In the genomic region with DNA sequence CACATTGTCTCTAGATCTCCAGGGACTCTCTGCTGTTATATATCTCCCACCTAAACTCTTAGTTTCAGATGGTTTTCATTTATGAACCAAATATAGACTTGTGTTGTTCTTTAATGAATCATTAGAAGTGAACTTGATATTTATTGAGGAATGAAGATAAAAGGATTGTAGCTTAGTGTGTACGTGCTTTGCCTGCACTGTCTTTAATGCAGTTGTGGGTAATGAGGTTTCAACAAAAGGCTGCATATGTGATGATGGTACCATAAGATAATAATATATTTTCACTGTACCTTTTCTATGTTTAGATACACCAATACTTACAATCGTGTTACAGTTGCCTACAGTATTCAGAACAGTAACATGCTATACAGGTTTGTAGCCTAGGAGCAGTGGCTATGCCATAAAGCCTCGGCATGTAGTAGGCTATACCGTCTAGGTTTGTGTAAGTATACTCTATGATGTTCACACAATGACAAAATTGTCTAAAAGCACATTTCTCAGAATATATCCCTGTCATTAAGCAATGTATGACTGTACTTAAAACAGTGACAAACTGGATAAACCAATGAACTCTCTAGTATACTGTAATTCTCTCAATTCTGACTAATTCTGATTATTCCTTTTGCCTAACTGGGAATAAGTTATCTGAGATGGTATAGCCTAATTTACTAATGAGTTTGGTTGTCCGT, we compare ENCODE assay signal across 20 cellular contexts. TPM values are rescaled to one million over a fixed set of nuclear protein-coding genes. Genes with fewer than 3 reads are reported as not detected.
DNase-seq lines count a peak whose midpoint lies in the region; ATAC-seq and TF ChIP-seq lines count a peak whose summit lies in the region.
"Had no signal": no experiment of that assay in that cellular context is flagged by ENCODE, and none has a peak within 500 bp of the region (broad histone marks: within the 10 kb centered on the region; RNA-seq: fewer than 3 reads in every experiment).

No MANE protein-coding gene starts in this region.

- POLR2A ChIA-PET in activated CD4-positive, alpha-beta T cell treated with anti-CD3 and anti-CD28 coated beads for 36 hours (lab: Charles Lee), result interaction anchor here (0.7 kb wide), 1 partner anchor 77 kb away, joined by 3 read pairs; no protein-coding TSS in a partner anchor

- no peak overlapping the region for H3K4me2 ChIP-seq in Karpas-422 (ENCODE audit: low read depth, low read length, poor library complexity, severe bottlenecking)

- peaks cover 91% of the 10 kb centered on the region for H3K79me2 ChIP-seq in Karpas-422 (ENCODE audit: low read length)

- H3K4me1 ChIP-seq in Karpas-422 (ENCODE audit: low read length) (peaks cover 45% of the 10 kb centered on the region), gastrocnemius medialis (peaks cover 76 to 78% of the 10 kb centered on the region in 2 donors)

- H3K36me3 ChIP-seq in Karpas-422 (ENCODE audit: insufficient read depth, low read length), result no peaks in the 10 kb centered on the region
- H3K36me3 ChIP-seq in gastrocnemius medialis, result peaks cover 0 to 11% of the 10 kb centered on the region in 2 donors

- H3K27ac ChIP-seq in Karpas-422 (ENCODE audit: low read length), result peak overlapping the region; percentile 8
- peak overlapping the region; percentile 41 to 67 (median 50) for H3K27ac ChIP-seq in gastrocnemius medialis

- no peak for DNase-seq in activated CD4-positive, alpha-beta T cell treated with anti-CD3 and anti-CD28 coated beads for 36 hours
- DNase-seq in activated CD4-positive, alpha-beta T cell treated with anti-CD3 and anti-CD28 coated beads, Interleukin-2, amount 50 U/mL, for 4 hours, result no peak
- no peak for DNase-seq in Karpas-422
- DNase-seq in effector memory CD8-positive, alpha-beta T cell, result no peak
- no peak for DNase-seq in gastrocnemius medialis
- DNase-seq in head of caudate nucleus, result no peak
- DNase-seq in activated effector memory CD4-positive, alpha-beta T cell treated with anti-CD3 and anti-CD28 coated beads, Interleukin-2, amount 50 U/mL, for 16 hours, result no peak
- DNase-seq: activated CD4-positive, alpha-beta T cell treated with anti-CD3 and anti-CD28 coated beads, Interleukin-2, amount 10 ng/mL, durations not matched to agents 24 days and 14 days; activated gamma-delta T cell; AML-193; islet precursor cell; MM.1S; mucosa of descending colon; NCI-H2107; NCI-H446 treated with DMSO at 0.1 percent for 48 hours; SHP77 had no signal

- H3K9me3 ChIP-seq in Karpas-422 (ENCODE audit: low read length) (no peaks in the 10 kb centered on the region), gastrocnemius medialis (no peaks in the 10 kb centered on the region)
- H3K9me3 ChIP-seq: esophagus muscularis mucosa, gastroesophageal sphincter, mucosa of descending colon had no signal

- H3K9me3 Mint-ChIP-seq in activated CD4-positive, alpha-beta T cell treated with anti-CD3 and anti-CD28 coated beads for 36 hours (ENCODE audit: low read depth), result no peaks in the 10 kb centered on the region
- no peaks in the 10 kb centered on the region for H3K9me3 Mint-ChIP-seq in effector memory CD8-positive, alpha-beta T cell
- H3K9me3 Mint-ChIP-seq: activated CD4-positive, alpha-beta T cell treated with anti-CD3 and anti-CD28 coated beads, Interleukin-2, amount 10 ng/mL, durations not matched to agents 24 days and 14 days; brain had no signal

- no peak overlapping the region for H3K4me3 Mint-ChIP-seq in activated CD4-positive, alpha-beta T cell treated with anti-CD3 and anti-CD28 coated beads for 36 hours
- H3K4me3 Mint-ChIP-seq in effector memory CD8-positive, alpha-beta T cell, result no peak overlapping the region
- H3K4me3 Mint-ChIP-seq: activated CD4-positive, alpha-beta T cell treated with anti-CD3 and anti-CD28 coated beads, Interleukin-2, amount 10 ng/mL, durations not matched to agents 24 days and 14 days had no signal

- H3K4me3 ChIP-seq in Karpas-422 (ENCODE audit: low read length), result no peak overlapping the region
- H3K4me3 ChIP-seq in gastrocnemius medialis, result no peak overlapping the region
- H3K4me3 ChIP-seq: esophagus muscularis mucosa, gastroesophageal sphincter, mucosa of descending colon had no signal

- no peaks in the 10 kb centered on the region for H3K27me3 ChIP-seq in Karpas-422 (ENCODE audit: low read length)
- H3K27me3 ChIP-seq in gastrocnemius medialis, result no peaks in the 10 kb centered on the region
- H3K27me3 ChIP-seq: esophagus muscularis mucosa, gastroesophageal sphincter had no signal

- H3K27ac Mint-ChIP-seq in activated CD4-positive, alpha-beta T cell treated with anti-CD3 and anti-CD28 coated beads for 36 hours, result peak overlapping the region; percentile 63
- H3K27ac Mint-ChIP-seq in effector memory CD8-positive, alpha-beta T cell, result peak overlapping the region; percentile 12 to 35
- H3K27ac Mint-ChIP-seq: activated CD4-positive, alpha-beta T cell treated with anti-CD3 and anti-CD28 coated beads, Interleukin-2, amount 10 ng/mL, durations not matched to agents 24 days and 14 days had no signal

- ATAC-seq in activated CD4-positive, alpha-beta T cell treated with anti-CD3 and anti-CD28 coated beads for 36 hours, result peak; percentile 73
- no peak for ATAC-seq in effector memory CD8-positive, alpha-beta T cell (replicated peaks)
- ATAC-seq in gastrocnemius medialis (no peak), GM21447 (IDR thresholded peaks at IDR 0.05; ENCODE audit: unreplicated experiment) (no peak)
- ATAC-seq: gastroesophageal sphincter, mucosa of descending colon had no signal

- no peak for TF ChIP-seq CTCF in gastrocnemius medialis (IDR thresholded peaks at IDR 0.05 in 4 of 5, conservative IDR thresholded peaks at IDR 0.05 in 1 of 5)

- peaks cover 3% of the 10 kb centered on the region for H3K36me3 Mint-ChIP-seq in activated CD4-positive, alpha-beta T cell treated with anti-CD3 and anti-CD28 coated beads for 36 hours (ENCODE audit: low read depth)
- H3K36me3 Mint-ChIP-seq in effector memory CD8-positive, alpha-beta T cell (ENCODE audit: insufficient read depth), result peaks cover 15% of the 10 kb centered on the region

- in situ Hi-C loops in gastrocnemius medialis (cut with MboI; ENCODE audit: low sequenced_read_pairs in 4 of 4), result no loop called here

- H3K9me2 ChIP-seq in Karpas-422 (replicated peaks; ENCODE audit: insufficient read depth, low read length), result no peaks in the 10 kb centered on the region

- CTCF ChIA-PET in activated CD4-positive, alpha-beta T cell treated with anti-CD3 and anti-CD28 coated beads for 36 hours (lab: Charles Lee), result interaction anchor here (0.8 to 1.5 kb wide), 4 partner anchors 9 to 63 kb away, joined by 3 read pairs; no protein-coding TSS in a partner anchor

- H3K27me3 Mint-ChIP-seq in activated CD4-positive, alpha-beta T cell treated with anti-CD3 and anti-CD28 coated beads for 36 hours, result no peaks in the 10 kb centered on the region
- no peaks in the 10 kb centered on the region for H3K27me3 Mint-ChIP-seq in effector memory CD8-positive, alpha-beta T cell
- H3K27me3 Mint-ChIP-seq: activated CD4-positive, alpha-beta T cell treated with anti-CD3 and anti-CD28 coated beads, Interleukin-2, amount 10 ng/mL, durations not matched to agents 24 days and 14 days; brain had no signal

- no peak overlapping the region for H3K9ac ChIP-seq in Karpas-422 (ENCODE audit: low read length)

- H4K20me1 ChIP-seq in Karpas-422 (ENCODE audit: insufficient read depth, low read depth, low read length), result no peaks in the 10 kb centered on the region

- no peak for TF ChIP-seq POLR2A in gastrocnemius medialis (IDR thresholded peaks at IDR 0.05)

- no peak overlapping the region for H2AFZ ChIP-seq in Karpas-422 (ENCODE audit: low read length)

- peaks cover 43% of the 10 kb centered on the region for H3K4me1 Mint-ChIP-seq in activated CD4-positive, alpha-beta T cell treated with anti-CD3 and anti-CD28 coated beads for 36 hours
- peaks cover 31 to 57% of the 10 kb centered on the region in 2 donors for H3K4me1 Mint-ChIP-seq in effector memory CD8-positive, alpha-beta T cell (ENCODE audit: low read depth in 2 of 2)

- intact Hi-C loops in activated CD4-positive, alpha-beta T cell treated with anti-CD3 and anti-CD28 coated beads for 36 hours (cut with DNase I, micrococcal nuclease), result loop anchor here in 1 of 2 experiments (5.0 kb wide), 1 partner anchor 34 kb away; no protein-coding TSS in a partner anchor
- intact Hi-C loops in gastrocnemius medialis (cut with DNase I; ENCODE audit: low total_unique reads) (no loop called here), head of caudate nucleus (cut with DNase I) (no loop called here)

RNA-seq across cellular contexts. Expression of gene VCL, which starts 25.2 kb away (rescaled TPM):
- total RNA-seq in activated CD4-positive, alpha-beta T cell treated with anti-CD3 and anti-CD28 coated beads for 36 hours, result 10 to 100 TPM; 20.7 to 22.7 TPM
- 37.6 and 50.5 TPM in 2 replicates for total RNA-seq in Karpas-422 (2014; rRNA removed; shearing (Covaris generic); ENCODE audit: low replicate concordance)
- 100 to 1,000 TPM; 129 to 299 (median 210) TPM for total RNA-seq in gastrocnemius medialis
